ENCODE assay signal across 19 cellular contexts in the genomic region with DNA sequence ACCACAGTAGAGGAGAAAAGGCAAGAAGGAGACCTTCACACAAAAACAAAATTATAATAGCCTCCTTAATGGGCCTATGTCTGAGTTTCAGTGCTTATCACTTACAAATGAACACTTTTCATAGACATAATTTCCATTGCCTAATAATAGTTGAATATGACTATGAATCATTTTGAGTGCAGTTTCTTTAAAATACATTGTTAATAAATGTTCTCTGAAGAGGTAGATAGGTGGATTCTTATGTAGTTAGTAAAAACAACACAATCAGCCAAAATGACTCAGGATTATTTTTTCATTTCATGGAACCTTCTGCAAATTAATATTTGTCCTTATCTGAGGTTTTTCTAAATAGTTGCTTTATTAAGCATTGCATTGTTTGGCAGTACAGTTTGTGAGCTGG. TPM values are rescaled to one million over a fixed set of nuclear protein-coding genes. Genes with fewer than 3 reads are reported as not detected.
DNase-seq lines count a peak whose midpoint lies in the region; ATAC-seq, FAIRE-seq and TF ChIP-seq lines count a peak whose summit lies in the region.
"Had no signal": no experiment of that assay in that cellular context is flagged by ENCODE, and none has a peak within 500 bp of the region (broad histone marks: within the 10 kb centered on the region; RNA-seq: fewer than 3 reads in every experiment).

No MANE protein-coding gene starts in this region.

- peaks cover 6% of the 10 kb centered on the region for H3K36me3 Mint-ChIP-seq in astrocyte (ENCODE audit: low read depth, unreplicated experiment)

- H3K27ac Mint-ChIP-seq in astrocyte (ENCODE audit: unreplicated experiment), result no peak overlapping the region
- H3K27ac Mint-ChIP-seq: IgD-negative memory B cell had no signal

- H3K4me3 ChIP-seq in SK-N-SH (ENCODE audit: low read depth in 2 of 2, low read length in 1 of 2) (no peak overlapping the region), astrocyte (ENCODE audit: insufficient read depth, low read depth, low read length) (no peak overlapping the region), fibroblast of the aortic adventitia (ENCODE audit: low read depth, low read length) (no peak overlapping the region)
- H3K4me3 ChIP-seq: SJSA1 had no signal

- no peak for ATAC-seq in SK-N-SH treated with all-trans-retinoic acid at 6 μM for 48 hours
- no peak for ATAC-seq in GM18858 (IDR thresholded peaks at IDR 0.05; ENCODE audit: unreplicated experiment)
- no peak for ATAC-seq in HG02678 (IDR thresholded peaks at IDR 0.05; ENCODE audit: unreplicated experiment)

- H3K79me2 ChIP-seq in SK-N-SH (ENCODE audit: insufficient read depth) (no peaks in the 10 kb centered on the region), astrocyte (ENCODE audit: insufficient read depth, low read length) (no peaks in the 10 kb centered on the region)

- no peaks in the 10 kb centered on the region for H3K9me3 Mint-ChIP-seq in astrocyte (ENCODE audit: unreplicated experiment)
- H3K9me3 Mint-ChIP-seq: H9, IgD-negative memory B cell had no signal

- no peaks in the 10 kb centered on the region for H3K9me3 ChIP-seq in SK-N-SH
- no peaks in the 10 kb centered on the region for H3K9me3 ChIP-seq in astrocyte (ENCODE audit: insufficient read depth, low read depth, low read length)
- H3K9me3 ChIP-seq: SJSA1 had no signal

- no peak overlapping the region for H2AFZ ChIP-seq in SK-N-SH (ENCODE audit: low read depth)
- no peak overlapping the region for H2AFZ ChIP-seq in astrocyte (ENCODE audit: low read depth, low read length)

- H3K4me2 ChIP-seq in SK-N-SH (no peak overlapping the region), astrocyte (ENCODE audit: low read length) (no peak overlapping the region)

- H3K36me3 ChIP-seq in SK-N-SH (replicated peaks in 1 of 2; ENCODE audit: control insufficient read depth in 1 of 2, insufficient read depth in 2 of 2, low read length in 1 of 2) (no peaks in the 10 kb centered on the region), astrocyte (ENCODE audit: insufficient read depth, low read length) (no peaks in the 10 kb centered on the region)

- H3K4me1 Mint-ChIP-seq in astrocyte (ENCODE audit: low read depth, unreplicated experiment), result peaks cover 23% of the 10 kb centered on the region
- H3K4me1 Mint-ChIP-seq: IgD-negative memory B cell had no signal

- no peaks in the 10 kb centered on the region for H3K9me2 ChIP-seq in SK-N-SH

- TF ChIP-seq EP300 in SK-N-SH (IDR thresholded peaks at IDR 0.05; ENCODE audit: borderline replicate concordance in 1 of 2, low read depth in 1 of 2, low read length in 1 of 2), result no peak

- POLR2A ChIA-PET in SK-N-SH (lab: Yijun Ruan, JAX), result no interaction called here

- DNase-seq in SK-N-SH, result no peak
- peak; percentile 75 for DNase-seq in astrocyte (ENCODE audit: low read depth)
- DNase-seq in fibroblast of the aortic adventitia (ENCODE audit: low read depth), result peak; percentile 81
- DNase-seq in islet precursor cell, result no peak
- no peak for DNase-seq in activated T-cell treated with anti-CD3 and anti-CD28 coated beads for 4 hours
- DNase-seq: C1 segment of cervical spinal cord; DMS153; H9; NCI-H1436; NCI-H2081; NCI-H2227 treated with DMSO at 0.1 percent for 48 hours; NCI-H69; NK-92 treated with Interleukin-12 subunit alpha and Interleukin-12 subunit beta, amount 100 ng/mL, for 24 hours had no signal

- H3K9ac ChIP-seq in SK-N-SH (no peak overlapping the region), astrocyte (ENCODE audit: low read length) (no peak overlapping the region)

- CTCF ChIA-PET in SK-N-SH (lab: Yijun Ruan, JAX), result interaction anchor here (1.1 kb wide), 1 partner anchor 8 kb away, joined by 3 read pairs; no protein-coding TSS in a partner anchor

- H3K4me3 Mint-ChIP-seq in astrocyte (ENCODE audit: unreplicated experiment), result no peak overlapping the region
- H3K4me3 Mint-ChIP-seq: H9, IgD-negative memory B cell had no signal

- no peak for TF ChIP-seq RAD21 in SK-N-SH (IDR thresholded peaks at IDR 0.05; ENCODE audit: low read length)

- H4K20me1 ChIP-seq in SK-N-SH (ENCODE audit: insufficient read depth) (no peaks in the 10 kb centered on the region), astrocyte (ENCODE audit: insufficient read depth, low read length) (peaks cover 4% of the 10 kb centered on the region)

- H3K27me3 ChIP-seq in SK-N-SH (ENCODE audit: insufficient read depth) (no peaks in the 10 kb centered on the region), astrocyte (ENCODE audit: insufficient read depth, low read length) (no peaks in the 10 kb centered on the region)
- H3K27me3 ChIP-seq: SJSA1 had no signal

- H3K4me1 ChIP-seq in SK-N-SH (ENCODE audit: control insufficient read depth in 1 of 2, insufficient read depth in 2 of 2, low read depth in 1 of 2, low read length in 1 of 2) (peaks cover 5 to 13% of the 10 kb centered on the region in 2 experiments; a peak in 2 of 4 replicates), astrocyte (ENCODE audit: insufficient read depth, low read length) (peaks cover 22% of the 10 kb centered on the region)

- no peaks in the 10 kb centered on the region for H3F3A ChIP-seq in SK-N-SH (replicated peaks; ENCODE audit: insufficient read depth)

- H3K27me3 Mint-ChIP-seq in astrocyte (ENCODE audit: low read depth, unreplicated experiment), result no peaks in the 10 kb centered on the region
- H3K27me3 Mint-ChIP-seq: IgD-negative memory B cell had no signal

- TF ChIP-seq CTCF in SK-N-SH (IDR thresholded peaks at IDR 0.05) (no peak), astrocyte (IDR thresholded peaks at IDR 0.05; ENCODE audit: insufficient read depth, low read depth, low read length) (no peak), fibroblast of the aortic adventitia (IDR thresholded peaks at IDR 0.05; ENCODE audit: insufficient read depth, low read length) (no peak)

- H3K27ac ChIP-seq in SK-N-SH (ENCODE audit: low read depth in 2 of 2, low read length in 1 of 2) (no peak overlapping the region), astrocyte (ENCODE audit: low read depth, low read length) (peak overlapping the region; percentile 0)
- H3K27ac ChIP-seq: 22Rv1, SJSA1 had no signal

- FAIRE-seq in astrocyte (lab: Jason Lieb, UNC), result no peak

TF ChIP-seq in SK-N-SH treated with all-trans-retinoic acid at 6 μM for 48 hours, 23 proteins besides CTCF, POLR2A, EP300 and RAD21:
- TF ChIP-seq ISL1 (CRISPR knock-in tag; IDR thresholded peaks at IDR 0.05), result peak; percentile 70
- TF ChIP-seq, protein P1, sequence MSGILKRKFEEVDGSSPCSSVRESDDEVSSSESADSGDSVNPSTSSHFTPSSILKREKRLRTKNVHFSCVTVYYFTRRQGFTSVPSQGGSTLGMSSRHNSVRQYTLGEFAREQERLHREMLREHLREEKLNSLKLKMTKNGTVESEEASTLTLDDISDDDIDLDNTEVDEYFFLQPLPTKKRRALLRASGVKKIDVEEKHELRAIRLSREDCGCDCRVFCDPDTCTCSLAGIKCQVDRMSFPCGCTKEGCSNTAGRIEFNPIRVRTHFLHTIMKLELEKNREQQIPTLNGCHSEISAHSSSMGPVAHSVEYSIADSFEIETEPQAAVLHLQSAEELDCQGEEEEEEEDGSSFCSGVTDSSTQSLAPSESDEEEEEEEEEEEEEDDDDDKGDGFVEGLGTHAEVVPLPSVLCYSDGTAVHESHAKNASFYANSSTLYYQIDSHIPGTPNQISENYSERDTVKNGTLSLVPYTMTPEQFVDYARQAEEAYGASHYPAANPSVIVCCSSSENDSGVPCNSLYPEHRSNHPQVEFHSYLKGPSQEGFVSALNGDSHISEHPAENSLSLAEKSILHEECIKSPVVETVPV (CRISPR knock-in tag; IDR thresholded peaks at IDR 0.05), result no peak
TF ChIP-seq in SK-N-SH treated with all-trans-retinoic acid at 6 μM for 48 hours: peak in this region for 1.

TF ChIP-seq in SK-N-SH, 30 proteins besides CTCF, POLR2A, EP300 and RAD21 (continues in another document):
- TF ChIP-seq FOXJ3 (CRISPR knock-in tag; IDR thresholded peaks at IDR 0.05), result no peak
- no peak for TF ChIP-seq FOSL2 (IDR thresholded peaks at IDR 0.05; ENCODE audit: borderline replicate concordance, low read depth)
- TF ChIP-seq GABPA (IDR thresholded peaks at IDR 0.05; ENCODE audit: low read depth), result no peak
- TF ChIP-seq FOXM1 (IDR thresholded peaks at IDR 0.05; ENCODE audit: low read depth), result no peak
- TF ChIP-seq EZH2phosphoT487 (IDR thresholded peaks at IDR 0.05; ENCODE audit: borderline replicate concordance, low read depth), result no peak
- no peak for TF ChIP-seq CHD2 (IDR thresholded peaks at IDR 0.05; ENCODE audit: low read length, partially characterized antibody)
- no peak for TF ChIP-seq RXRA (IDR thresholded peaks at IDR 0.05; ENCODE audit: borderline replicate concordance, low read depth)
- TF ChIP-seq TCF12 (IDR thresholded peaks at IDR 0.05), result no peak
- no peak for TF ChIP-seq ELF1 (IDR thresholded peaks at IDR 0.05)
- TF ChIP-seq NRF1 (IDR thresholded peaks at IDR 0.05; ENCODE audit: low read depth, low read length), result no peak
- no peak for TF ChIP-seq MEF2A (IDR thresholded peaks at IDR 0.05; ENCODE audit: borderline replicate concordance, low read depth)
- TF ChIP-seq, protein P2, sequence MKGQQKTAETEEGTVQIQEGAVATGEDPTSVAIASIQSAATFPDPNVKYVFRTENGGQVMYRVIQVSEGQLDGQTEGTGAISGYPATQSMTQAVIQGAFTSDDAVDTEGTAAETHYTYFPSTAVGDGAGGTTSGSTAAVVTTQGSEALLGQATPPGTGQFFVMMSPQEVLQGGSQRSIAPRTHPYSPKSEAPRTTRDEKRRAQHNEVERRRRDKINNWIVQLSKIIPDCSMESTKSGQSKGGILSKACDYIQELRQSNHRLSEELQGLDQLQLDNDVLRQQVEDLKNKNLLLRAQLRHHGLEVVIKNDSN (IDR thresholded peaks at IDR 0.05; ENCODE audit: borderline replicate concordance, low read depth), result no peak
- no peak for TF ChIP-seq SMC3 (IDR thresholded peaks at IDR 0.05; ENCODE audit: low read depth, low read length)
- TF ChIP-seq, protein P3, sequence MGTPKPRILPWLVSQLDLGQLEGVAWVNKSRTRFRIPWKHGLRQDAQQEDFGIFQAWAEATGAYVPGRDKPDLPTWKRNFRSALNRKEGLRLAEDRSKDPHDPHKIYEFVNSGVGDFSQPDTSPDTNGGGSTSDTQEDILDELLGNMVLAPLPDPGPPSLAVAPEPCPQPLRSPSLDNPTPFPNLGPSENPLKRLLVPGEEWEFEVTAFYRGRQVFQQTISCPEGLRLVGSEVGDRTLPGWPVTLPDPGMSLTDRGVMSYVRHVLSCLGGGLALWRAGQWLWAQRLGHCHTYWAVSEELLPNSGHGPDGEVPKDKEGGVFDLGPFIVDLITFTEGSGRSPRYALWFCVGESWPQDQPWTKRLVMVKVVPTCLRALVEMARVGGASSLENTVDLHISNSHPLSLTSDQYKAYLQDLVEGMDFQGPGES (IDR thresholded peaks at IDR 0.05; ENCODE audit: low read depth, low read length), result no peak
- no peak for TF ChIP-seq TAF1 (IDR thresholded peaks at IDR 0.05; ENCODE audit: borderline replicate concordance, low read depth, low read length)

RNA-seq across cellular contexts. Expression of a gene that starts 45.6 kb away (rescaled TPM):
- polyA plus RNA-seq in SK-N-SH (2012; rRNA removed), result 0.61 and 0.70 TPM in 2 replicates
- 0.46 and 0.89 TPM in 2 replicates for polyA plus RNA-seq in SK-N-SH (2012; cell fraction: cytosol; rRNA removed)
- 1.1 and 1.8 TPM in 2 replicates for polyA plus RNA-seq in SK-N-SH (2012; cell fraction: nucleus; rRNA removed)
- total RNA-seq in astrocyte (31.1 and 35.1 TPM in 2 replicates), fibroblast of the aortic adventitia (ENCODE audit: low replicate concordance) (30.9 and 119 TPM in 2 replicates)

Comparison
In these comparisons a context has a peak if more than half of its experiments do, and no peak if none do; other contexts are left out.
1. DNase-seq: peak in astrocyte (single experiment) and fibroblast of the aortic adventitia (single experiment); none in SK-N-SH (single experiment), islet precursor cell (single experiment) and activated T-cell treated with anti-CD3 and anti-CD28 coated beads for 4 hours (single experiment).